13 cellular contexts compared by ENCODE assay signal in genomic region chr3:31546152-31546551, GRCh38. TPM values are rescaled to one million over a fixed set of nuclear protein-coding genes. Genes with fewer than 3 reads are reported as not detected.
A peak's percentile ranks its signal among the peaks of the same experiment; 100 is the strongest.
DNase-seq lines count a peak whose midpoint lies in the region; ATAC-seq and TF ChIP-seq lines count a peak whose summit lies in the region.
"Had no signal": no experiment of that assay in that cellular context is flagged by ENCODE, and none has a peak within 500 bp of the region (broad histone marks: within the 10 kb centered on the region; RNA-seq: fewer than 3 reads in every experiment).

No MANE protein-coding gene starts in this region.

- no peak overlapping the region for H2BK15ac ChIP-seq in IMR-90 (ENCODE audit: low read depth, low read length)

- peaks cover 10% of the 10 kb centered on the region for H3K9me1 ChIP-seq in IMR-90 (ENCODE audit: insufficient read depth, low read length)

- no peak overlapping the region for H2AFZ ChIP-seq in IMR-90 (replicated peaks; ENCODE audit: low read length, poor library complexity)

- no peak overlapping the region for H3K4me3 Mint-ChIP-seq in CD14-positive monocyte
- peak overlapping the region in 6 of 10 donors; percentile 24 to 34 (median 30) for H3K4me3 Mint-ChIP-seq in naive thymus-derived CD8-positive, alpha-beta T cell
- H3K4me3 Mint-ChIP-seq: activated naive CD4-positive, alpha-beta T cell treated with anti-CD3 and anti-CD28 coated beads, Interleukin-2, amount 10 ng/mL, durations not matched to agents 7 days and 5 days had no signal

- no peak overlapping the region for H3K27ac ChIP-seq in IMR-90 (ENCODE audit: insufficient read depth, low read length)

- H4K8ac ChIP-seq in IMR-90 (ENCODE audit: low read depth in 2 of 2, low read length in 2 of 2) = no peak overlapping the region

- H3K18ac ChIP-seq in IMR-90 (ENCODE audit: low read depth, low read length) = no peak overlapping the region

- peaks cover 6% of the 10 kb centered on the region for H3K4me1 ChIP-seq in IMR-90 (ENCODE audit: control insufficient read depth, insufficient read depth, low read length)

- H3K56ac ChIP-seq in IMR-90 (ENCODE audit: extremely low read depth, insufficient read depth, low read length) = no peak overlapping the region

- in situ Hi-C loops in IMR-90 (cut with MboI; ENCODE audit: low sequenced_read_pairs) = loop anchor here (10.0 kb wide), 1 partner anchor 219 kb away; no protein-coding TSS in a partner anchor

- no peak overlapping the region for H2BK20ac ChIP-seq in IMR-90 (ENCODE audit: low read depth, low read length)

- no peak overlapping the region for H4K5ac ChIP-seq in IMR-90 (ENCODE audit: low read depth, low read length)

- no peaks in the 10 kb centered on the region for H3K27me3 ChIP-seq in IMR-90 (ENCODE audit: control insufficient read depth, insufficient read depth, low read length)

- H2AK9ac ChIP-seq in IMR-90 (replicated peaks; ENCODE audit: low read depth, low read length, poor library complexity) = no peak overlapping the region

- no peak for DNase-seq in CD14-positive monocyte (ENCODE audit: low spot score)
- DNase-seq in IMR-90 = peak; percentile 32
- no peak for DNase-seq in naive thymus-derived CD8-positive, alpha-beta T cell
- DNase-seq in OCI-M2 (lab: John Stamatoyannopoulos, UW; ENCODE audit: unreplicated experiment) = no peak
- no peak for DNase-seq in NCI-H345 (lab: John Stamatoyannopoulos, UW)
- DNase-seq: activated naive CD4-positive, alpha-beta T cell treated with anti-CD3 and anti-CD28 coated beads, Interleukin-2, amount 10 ng/mL, durations not matched to agents 7 days and 5 days; cerebellar nuclear complex; NCI-H1436 treated with DMSO at 0.1 percent for 48 hours; NCI-H524; stimulated activated naive CD4-positive, alpha-beta T cell treated with Interleukin-2 at 50 U/mL for 16 hours had no signal

- H3K4me1 Mint-ChIP-seq in CD14-positive monocyte = peaks cover 69% of the 10 kb centered on the region
- H3K4me1 Mint-ChIP-seq in naive thymus-derived CD8-positive, alpha-beta T cell = peaks cover 37 to 90% (median 82%) of the 10 kb centered on the region in 4 donors

- H3K27me3 Mint-ChIP-seq in CD14-positive monocyte (ENCODE audit: low read depth in 3 of 3) = no peaks in the 10 kb centered on the region
- H3K27me3 Mint-ChIP-seq in naive thymus-derived CD8-positive, alpha-beta T cell = no peaks in the 10 kb centered on the region
- H3K27me3 Mint-ChIP-seq: activated naive CD4-positive, alpha-beta T cell treated with anti-CD3 and anti-CD28 coated beads, Interleukin-2, amount 10 ng/mL, durations not matched to agents 7 days and 5 days had no signal

- intact Hi-C loops in CD14-positive monocyte (cut with micrococcal nuclease) (loop anchor here in 1 of 2 donors (10.0 kb wide), 1 partner anchor 901 kb away; no protein-coding TSS in a partner anchor), IMR-90 (cut with micrococcal nuclease) (no loop called here)

- H3K27ac Mint-ChIP-seq in CD14-positive monocyte = peak overlapping the region in 5 of 7 donors; percentile 42 to 85 (median 63)
- H3K27ac Mint-ChIP-seq in naive thymus-derived CD8-positive, alpha-beta T cell = peak overlapping the region in 6 of 10 donors; percentile 1 to 68 (median 52)
- H3K27ac Mint-ChIP-seq: activated naive CD4-positive, alpha-beta T cell treated with anti-CD3 and anti-CD28 coated beads, Interleukin-2, amount 10 ng/mL, durations not matched to agents 7 days and 5 days had no signal

- H3K4ac ChIP-seq in IMR-90 (ENCODE audit: low read depth, low read length) = no peak overlapping the region

- no peak overlapping the region for H3K23ac ChIP-seq in IMR-90 (ENCODE audit: low read depth, low read length)

- CTCF ChIA-PET in IMR-90 (lab: Yijun Ruan, JAX) = interaction anchor here (0.5 to 0.7 kb wide), 2 partner anchors 480 to 1527 kb away, joined by 3 to 5 read pairs; no protein-coding TSS in a partner anchor

- ATAC-seq in IMR-90 (ENCODE audit: low read depth) = peak; percentile 61
- ATAC-seq in esophagus mucosa = peak; percentile 28
- ATAC-seq in naive thymus-derived CD8-positive, alpha-beta T cell = no peak
- no peak for ATAC-seq in GM21447 (IDR thresholded peaks at IDR 0.05; ENCODE audit: unreplicated experiment)
- ATAC-seq in HG02571 (IDR thresholded peaks at IDR 0.05; ENCODE audit: unreplicated experiment) = no peak

- H3K14ac ChIP-seq in IMR-90 (replicated peaks; ENCODE audit: low read depth, low read length) = no peak overlapping the region; the same call in 1 of the 2 replicates

- H3K9ac ChIP-seq in IMR-90 (ENCODE audit: low read depth, low read length) = no peak overlapping the region

- WGBS in IMR-90 (ENCODE audit: extremely low coverage in 2 of 2, insufficient read length in 1 of 2), 2 experiments = no CpG with 5 or more reads among the region's 1 CpG

- TF ChIP-seq CTCF in CD14-positive monocyte (IDR thresholded peaks at IDR 0.05) (no peak), IMR-90 (conservative IDR thresholded peaks at IDR 0.05; ENCODE audit: low read depth, low read length) (no peak)

- H3K9me3 Mint-ChIP-seq in CD14-positive monocyte = no peaks in the 10 kb centered on the region
- H3K9me3 Mint-ChIP-seq in naive thymus-derived CD8-positive, alpha-beta T cell = no peaks in the 10 kb centered on the region
- H3K9me3 Mint-ChIP-seq: activated naive CD4-positive, alpha-beta T cell treated with anti-CD3 and anti-CD28 coated beads, Interleukin-2, amount 10 ng/mL, durations not matched to agents 7 days and 5 days had no signal

- peaks cover 45% of the 10 kb centered on the region for H4K20me1 ChIP-seq in IMR-90 (ENCODE audit: insufficient read depth, low read length)

- no peak overlapping the region for H3K4me2 ChIP-seq in IMR-90 (ENCODE audit: low read depth, low read length)

- no peak overlapping the region for H2AK5ac ChIP-seq in IMR-90 (ENCODE audit: low read depth, low read length)

- H4K91ac ChIP-seq in IMR-90 (ENCODE audit: insufficient read depth, low read depth, low read length) = no peak overlapping the region

- dilution Hi-C loops in IMR-90 (cut with HindIII; ENCODE audit: low sequenced_read_pairs, unreplicated experiment) = no loop called here

- H3K9me3 ChIP-seq in IMR-90 (ENCODE audit: control insufficient read depth, insufficient read depth, low read length) = no peaks in the 10 kb centered on the region

- H2BK5ac ChIP-seq in IMR-90 (ENCODE audit: low read depth, low read length, poor library complexity, severe bottlenecking) = no peak overlapping the region

- H3K36me3 Mint-ChIP-seq in CD14-positive monocyte = peaks cover 8 to 9% of the 10 kb centered on the region in 2 donors
- peaks cover 0 to 16% (median 10%) of the 10 kb centered on the region in 3 donors for H3K36me3 Mint-ChIP-seq in naive thymus-derived CD8-positive, alpha-beta T cell

- H3K36me3 ChIP-seq in IMR-90 (ENCODE audit: control insufficient read depth, insufficient read depth, low read length) = no peaks in the 10 kb centered on the region

- peaks cover 7 to 50% of the 10 kb centered on the region in 2 experiments; a peak in 3 of 4 replicates for H3K79me1 ChIP-seq in IMR-90 (ENCODE audit: low read depth in 1 of 2, low read length in 2 of 2)

- POLR2A ChIA-PET in IMR-90 (lab: Charles Lee; ENCODE audit: unreplicated experiment) = interaction anchor here (0.6 to 1.0 kb wide), 2 partner anchors 14 to 425 kb away, joined by 3 read pairs; partner anchors contain the start of gene STT3B
- POLR2A ChIA-PET in naive thymus-derived CD8-positive, alpha-beta T cell (lab: Charles Lee) = interaction anchor here (1.0 to 3.2 kb wide), 2 partner anchors 10 to 13 kb away, joined by 4 to 23 read pairs; partner anchors contain the start of gene STT3B

- no peak for TF ChIP-seq POLR2A in IMR-90 (IDR thresholded peaks at IDR 0.05; ENCODE audit: low read depth, low read length)

- no peak for TF ChIP-seq RAD21 in IMR-90 (IDR thresholded peaks at IDR 0.05; ENCODE audit: low read length)

- H3K4me3 ChIP-seq in IMR-90 (ENCODE audit: insufficient read depth, low read depth, low read length) = no peak overlapping the region

- BruUV-seq in IMR-90 (replicated peaks; lab: Mats Ljungman, UMichigan) = no TSS peak

- H2BK120ac ChIP-seq in IMR-90 (ENCODE audit: low read depth, low read length) = no peak overlapping the region

TF ChIP-seq in IMR-90, 13 proteins besides CTCF, POLR2A, EP300 and RAD21:
- TF ChIP-seq FOS (IDR thresholded peaks at IDR 0.05; ENCODE audit: low read depth, low read length) (no peak), CHD1 (IDR thresholded peaks at IDR 0.05; ENCODE audit: low read depth, low read length) (no peak), RFX5 (IDR thresholded peaks at IDR 0.05; ENCODE audit: low read depth, low read length) (no peak), ELK1 (IDR thresholded peaks at IDR 0.05; ENCODE audit: borderline replicate concordance, low read depth, low read length) (no peak), MAZ (IDR thresholded peaks at IDR 0.05; ENCODE audit: borderline replicate concordance, low read depth, low read length) (no peak), USF2 (IDR thresholded peaks at IDR 0.05; ENCODE audit: low read depth, low read length) (no peak), RCOR1 (IDR thresholded peaks at IDR 0.05; ENCODE audit: insufficient replicate concordance, low read length) (no peak)

RNA-seq across cellular contexts. Expression of gene STT3B, which starts 13.4 kb away (rescaled TPM):
- polyA plus RNA-seq in CD14-positive monocyte (10 to 100 TPM; 86.3 to 97.0 TPM), IMR-90 (2012; rRNA removed) (35.6 and 45.5 TPM in 2 replicates)
- total RNA-seq in IMR-90 (2012; rRNA removed) (86.4 and 143 TPM in 2 replicates), esophagus mucosa (67.0 TPM)
- 7.7 and 10.9 TPM in 2 replicates for polyA plus RNA-seq in IMR-90 (2012; cell fraction: cytosol; rRNA removed)
- polyA plus RNA-seq in IMR-90 (2012; cell fraction: nucleus; rRNA removed; ENCODE audit: low replicate concordance) = 9.2 and 32.2 TPM in 2 replicates
- total RNA-seq in naive thymus-derived CD8-positive, alpha-beta T cell = 100 to 1,000 TPM; 103 to 108 TPM
- polyA plus RNA-seq in naive thymus-derived CD8-positive, alpha-beta T cell = 100 to 1,000 TPM in 1 of 3 donors, 10 to 100 TPM in 2; 85.1 to 107 (median 97.4) TPM

Comparison
In these comparisons a context has a peak if more than half of its experiments do, and no peak if none do; other contexts are left out.
1. H3K4me3 Mint-ChIP-seq: peak in naive thymus-derived CD8-positive, alpha-beta T cell (6 of 10); none in CD14-positive monocyte (0 of 2).
2. ATAC-seq: peak in IMR-90 (single experiment) and esophagus mucosa (single experiment); none in naive thymus-derived CD8-positive, alpha-beta T cell (0 of 2), GM21447 (single experiment) and HG02571 (single experiment).